Comparison of ENCODE assay signal across 26 cellular contexts in the genomic region with DNA sequence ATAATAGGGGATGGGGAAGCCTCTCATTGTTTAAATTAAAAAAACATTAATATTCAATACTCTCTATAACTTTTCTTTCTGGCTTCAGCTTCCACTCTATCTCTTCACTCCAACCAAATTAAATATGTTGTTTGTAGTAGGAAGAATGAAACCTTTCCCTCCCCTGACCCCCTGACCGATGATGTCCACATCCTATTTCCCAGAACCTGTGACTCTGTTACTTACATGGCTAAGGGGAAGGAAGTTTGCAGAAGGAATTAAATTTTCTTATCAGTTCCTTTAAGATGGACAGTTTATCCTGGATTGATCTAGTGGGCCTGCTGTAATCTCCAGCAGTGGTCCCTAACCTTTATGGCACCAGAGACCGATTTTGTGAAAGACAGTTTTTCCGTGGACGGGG.
A peak's percentile ranks its signal among the peaks of the same experiment; 100 is the strongest.
DNase-seq lines count a peak whose midpoint lies in the region; ATAC-seq and TF ChIP-seq lines count a peak whose summit lies in the region.
"Had no signal": no experiment of that assay in that cellular context is flagged by ENCODE, and none has a peak within 500 bp of the region (broad histone marks: within the 10 kb centered on the region; RNA-seq: fewer than 3 reads in every experiment).

No MANE protein-coding gene starts in this region.

- peaks cover 54% of the 10 kb centered on the region for H3K36me3 Mint-ChIP-seq in nephron progenitor cell (ENCODE audit: low read depth)
- H3K36me3 Mint-ChIP-seq: CD8-positive, alpha-beta memory T cell had no signal

- intact Hi-C loops in heart left ventricle (cut with DNase I): loop anchor here in 6 of 10 donors (5.0 to 10.0 kb wide), 2 partner anchors 121 to 129 kb away; a partner anchor contains a TSS
- intact Hi-C loops in left cardiac atrium (cut with DNase I): no loop called here
- intact Hi-C loops in ascending aorta (cut with DNase I): no loop called here
- intact Hi-C loops in transverse colon (cut with DNase I; ENCODE audit: low total_unique reads): no loop called here

- H3K4me1 ChIP-seq in heart left ventricle (peaks cover 0 to 57% (median 36%) of the 10 kb centered on the region in 12 donors), ascending aorta (peaks cover 4 to 28% of the 10 kb centered on the region in 2 donors), upper lobe of left lung (peaks cover 8 to 20% (median 15%) of the 10 kb centered on the region in 4 donors), transverse colon (peaks cover 0 to 12% (median 0%) of the 10 kb centered on the region in 4 donors)
- H3K4me1 ChIP-seq: SJSA1 had no signal

- H3K36me3 ChIP-seq in heart left ventricle (no peaks in the 10 kb centered on the region), ascending aorta (no peaks in the 10 kb centered on the region), upper lobe of left lung (no peaks in the 10 kb centered on the region), transverse colon (no peaks in the 10 kb centered on the region)
- H3K36me3 ChIP-seq: SJSA1 had no signal

- H3K27ac ChIP-seq in heart left ventricle: peak overlapping the region in 10 of 12 donors; percentile 10 to 70 (median 56)
- H3K27ac ChIP-seq in ascending aorta: peak overlapping the region; percentile 71 to 77
- peak overlapping the region in 3 of 4 donors; percentile 13 to 34 (median 27) for H3K27ac ChIP-seq in upper lobe of left lung
- H3K27ac ChIP-seq in transverse colon: no peak overlapping the region
- no peak overlapping the region for H3K27ac ChIP-seq in substantia nigra (ENCODE audit: low read depth, low read length, poor library complexity, severe bottlenecking)
- H3K27ac ChIP-seq: SJSA1 had no signal

- peaks cover 3% of the 10 kb centered on the region for H3K27me3 Mint-ChIP-seq in nephron progenitor cell (ENCODE audit: low read depth, poor library complexity)
- H3K27me3 Mint-ChIP-seq: CD8-positive, alpha-beta memory T cell had no signal

- H3K4me1 Mint-ChIP-seq in nephron progenitor cell: no peaks in the 10 kb centered on the region
- H3K4me1 Mint-ChIP-seq: CD8-positive, alpha-beta memory T cell had no signal

- TF ChIP-seq POLR2A in heart left ventricle (IDR thresholded peaks at IDR 0.05) (no peak), upper lobe of left lung (IDR thresholded peaks at IDR 0.05) (no peak), transverse colon (IDR thresholded peaks at IDR 0.05) (no peak)

- no peak overlapping the region for H3K4me3 ChIP-seq in heart left ventricle
- no peak overlapping the region for H3K4me3 ChIP-seq in ascending aorta
- no peak overlapping the region for H3K4me3 ChIP-seq in upper lobe of left lung
- no peak overlapping the region for H3K4me3 ChIP-seq in transverse colon
- H3K4me3 ChIP-seq: GM23338, K562, SJSA1 had no signal

- H3K27me3 ChIP-seq in heart left ventricle: no peaks in the 10 kb centered on the region
- H3K27me3 ChIP-seq in ascending aorta: no peaks in the 10 kb centered on the region
- no peaks in the 10 kb centered on the region for H3K27me3 ChIP-seq in upper lobe of left lung
- H3K27me3 ChIP-seq in transverse colon: no peaks in the 10 kb centered on the region
- H3K27me3 ChIP-seq: SJSA1 had no signal

- H3K9me3 ChIP-seq in heart left ventricle (peaks cover 0 to 5% (median 0%) of the 10 kb centered on the region in 12 donors), ascending aorta (no peaks in the 10 kb centered on the region), upper lobe of left lung (no peaks in the 10 kb centered on the region), transverse colon (no peaks in the 10 kb centered on the region)
- H3K9me3 ChIP-seq: SJSA1 had no signal

- in situ Hi-C loops in transverse colon (cut with MboI; ENCODE audit: low pct_ligation_motif_present in 1 of 4, low pct_unique_long_range_greater_than_20kb in 1 of 4, low sequenced_read_pairs in 3 of 4): no loop called here

- TF ChIP-seq CTCF in heart left ventricle (IDR thresholded peaks at IDR 0.05) (no peak), ascending aorta (IDR thresholded peaks at IDR 0.05) (no peak), nephron progenitor cell (IDR thresholded peaks at IDR 0.05) (no peak), upper lobe of left lung (IDR thresholded peaks at IDR 0.05) (no peak), transverse colon (IDR thresholded peaks at IDR 0.05) (no peak)

- H3K27ac Mint-ChIP-seq in nephron progenitor cell: peak overlapping the region; percentile 54
- H3K27ac Mint-ChIP-seq: CD8-positive, alpha-beta memory T cell; GM23338; H9 had no signal

- no peak for TF ChIP-seq EP300 in upper lobe of left lung (IDR thresholded peaks at IDR 0.05)
- no peak for TF ChIP-seq EP300 in transverse colon (IDR thresholded peaks at IDR 0.05; ENCODE audit: low read depth)

- H3K9me3 Mint-ChIP-seq in nephron progenitor cell: peaks cover 44% of the 10 kb centered on the region

- H3K4me3 Mint-ChIP-seq in nephron progenitor cell: no peak overlapping the region
- H3K4me3 Mint-ChIP-seq: CD14-positive monocyte; CD8-positive, alpha-beta memory T cell; GM23338; H9 had no signal

- ATAC-seq in heart left ventricle (peak in 3 of 4 donors; percentile 18 to 73 (median 47)), left cardiac atrium (no peak), upper lobe of left lung (ENCODE audit: low FRiP score in 2 of 2) (no peak)
- ATAC-seq: GM23338, K562 had no signal

- DNase-seq in heart left ventricle: no peak
- DNase-seq in left cardiac atrium: no peak
- DNase-seq in ascending aorta (ENCODE audit: low spot score in 2 of 2): no peak
- no peak for DNase-seq in nephron progenitor cell
- no peak for DNase-seq in upper lobe of left lung
- no peak for DNase-seq in transverse colon
- DNase-seq in hippocampal formation (lab: John Stamatoyannopoulos, UW): no peak
- DNase-seq in substantia nigra (lab: John Stamatoyannopoulos, UW): no peak
- DNase-seq: CD8-positive, alpha-beta memory T cell; DMS 273 treated with DMSO at 0.1 percent for 48 hours; DMS79; EL; GDM1; H9; Kasumi-1; MV-4-11; NCI-H1105; NCI-H1436 treated with DMSO at 0.1 percent for 48 hours; NCI-H2029; NCI-H446; NCI-H524 treated with DMSO at 0.1 percent for 48 hours; NCI-H774 had no signal

- WGBS in heart left ventricle, 4 donors: 52 to 70% (median 67%) methylated on average over 4 of the region's 4 CpGs
- WGBS in upper lobe of left lung, 2 donors: 64 to 83% methylated on average over 4 of the region's 4 CpGs
- WGBS in transverse colon (ENCODE audit: low coverage in 1 of 2), 2 donors: 80 to 89% methylated on average over 1 to 4 of the region's 4 CpGs

Comparison
In these comparisons a context has a peak if more than half of its experiments do, and no peak if none do; other contexts are left out.
1. ATAC-seq: peak in heart left ventricle (3 of 4); none in left cardiac atrium (0 of 2) and upper lobe of left lung (0 of 2).
2. intact Hi-C loops: an anchor here in heart left ventricle (5.0 to 10.0 kb wide); none called in left cardiac atrium, ascending aorta and transverse colon.
3. H3K27ac ChIP-seq: peak in heart left ventricle (10 of 12), ascending aorta (2 of 2) and upper lobe of left lung (3 of 4); none in transverse colon (0 of 4) and substantia nigra (single experiment).